ENCODE assay signal across 15 cellular contexts in genomic region chrX:38232287-38232686, GRCh38. TPM values are rescaled to one million over a fixed set of nuclear protein-coding genes. Genes with fewer than 3 reads are reported as not detected.
DNase-seq lines count a peak whose midpoint lies in the region; ATAC-seq, FAIRE-seq and TF ChIP-seq lines count a peak whose summit lies in the region.
"Had no signal": no experiment of that assay in that cellular context is flagged by ENCODE, and none has a peak within 500 bp of the region (broad histone marks: within the 10 kb centered on the region; RNA-seq: fewer than 3 reads in every experiment).

No MANE protein-coding gene starts in this region.

- H3K9me2 ChIP-seq in SK-N-SH (no peaks in the 10 kb centered on the region), hepatocyte (replicated peaks; ENCODE audit: insufficient read depth) (no peaks in the 10 kb centered on the region)

- H3K27me3 ChIP-seq in SK-N-SH (ENCODE audit: insufficient read depth): no peaks in the 10 kb centered on the region
- H3K27me3 ChIP-seq in bronchial epithelial cell (ENCODE audit: control insufficient read depth, insufficient read depth, low read length): no peaks in the 10 kb centered on the region
- H3K27me3 ChIP-seq in hepatocyte: no peaks in the 10 kb centered on the region
- H3K27me3 ChIP-seq in right lobe of liver: no peaks in the 10 kb centered on the region

- ATAC-seq in SK-N-SH treated with all-trans-retinoic acid at 6 μM for 48 hours (no peak), right lobe of liver (no peak)
- ATAC-seq: HCT116 had no signal

- FAIRE-seq in bronchial epithelial cell (lab: Jason Lieb, UNC): no peak
- FAIRE-seq: G401.6 had no signal

- WGBS in SK-N-SH (ENCODE audit: low lambda C conversion rate): 36% methylated on average over 2 of the region's 2 CpGs
- 55% methylated on average over 2 of the region's 2 CpGs for WGBS in hepatocyte (ENCODE audit: low lambda C conversion rate, missing lambda C conversion rate)
- 23% methylated on average over 2 of the region's 2 CpGs for WGBS in right lobe of liver (ENCODE audit: insufficient coverage, low coverage, low lambda C conversion rate, missing lambda C conversion rate)

- no peak overlapping the region for H2AFZ ChIP-seq in SK-N-SH (ENCODE audit: low read depth)
- no peak overlapping the region for H2AFZ ChIP-seq in hepatocyte

- POLR2A ChIA-PET in SK-N-SH (lab: Yijun Ruan, JAX): no interaction called here

- H3K9ac ChIP-seq in SK-N-SH: no peak overlapping the region

- H3K27ac ChIP-seq in SK-N-SH (ENCODE audit: low read depth in 2 of 2, low read length in 1 of 2): no peak overlapping the region
- peak overlapping the region; percentile 34 for H3K27ac ChIP-seq in hepatocyte
- no peak overlapping the region for H3K27ac ChIP-seq in right lobe of liver
- H3K27ac ChIP-seq: 22Rv1 had no signal

- DNase-seq in SK-N-SH: no peak
- peak; percentile 63 for DNase-seq in bronchial epithelial cell (ENCODE audit: low read depth)
- DNase-seq in hepatocyte (ENCODE audit: low spot score): no peak
- DNase-seq in stromal cell of bone marrow (ENCODE audit: low read depth): peak; percentile 74
- no peak for DNase-seq in HPDE6-E6E7 (ENCODE audit: extremely low spot score)
- no peak for DNase-seq in NCI-H2107 treated with DMSO at 0.1 percent for 48 hours (lab: John Stamatoyannopoulos, UW; ENCODE audit: unreplicated experiment)
- DNase-seq in right lobe of liver: no peak
- DNase-seq: activated gamma-delta T cell treated with Interleukin-2 at 50 U/mL for 16 hours, KBM-7, NCI-H1417 treated with DMSO at 0.1 percent for 48 hours, occipital lobe had no signal

- H3K9me3 ChIP-seq in SK-N-SH (no peaks in the 10 kb centered on the region), hepatocyte (ENCODE audit: low read depth) (no peaks in the 10 kb centered on the region), right lobe of liver (no peaks in the 10 kb centered on the region)

- H3K36me3 ChIP-seq in SK-N-SH (replicated peaks in 1 of 2; ENCODE audit: control insufficient read depth in 1 of 2, insufficient read depth in 2 of 2, low read length in 1 of 2) (no peaks in the 10 kb centered on the region), bronchial epithelial cell (ENCODE audit: control insufficient read depth, insufficient read depth, low read length) (no peaks in the 10 kb centered on the region), hepatocyte (replicated peaks; ENCODE audit: insufficient read depth, low read depth) (no peaks in the 10 kb centered on the region), right lobe of liver (no peaks in the 10 kb centered on the region)

- H3K4me2 ChIP-seq in SK-N-SH (no peak overlapping the region), hepatocyte (no peak overlapping the region)

- TF ChIP-seq RAD21 in SK-N-SH (IDR thresholded peaks at IDR 0.05; ENCODE audit: low read length): no peak

- no peak for TF ChIP-seq POLR2A in right lobe of liver (IDR thresholded peaks at IDR 0.05)

- intact Hi-C loops in right lobe of liver (cut with DNase I): no loop called here

- no peak for TF ChIP-seq EP300 in SK-N-SH (IDR thresholded peaks at IDR 0.05; ENCODE audit: borderline replicate concordance in 1 of 2, low read depth in 1 of 2, low read length in 1 of 2)

- no peaks in the 10 kb centered on the region for H3K79me2 ChIP-seq in SK-N-SH (ENCODE audit: insufficient read depth)
- no peaks in the 10 kb centered on the region for H3K79me2 ChIP-seq in hepatocyte

- TF ChIP-seq CTCF in SK-N-SH (IDR thresholded peaks at IDR 0.05): no peak
- no peak for TF ChIP-seq CTCF in bronchial epithelial cell (IDR thresholded peaks at IDR 0.05; ENCODE audit: insufficient read depth, low read length, severe bottlenecking)
- TF ChIP-seq CTCF in hepatocyte (IDR thresholded peaks at IDR 0.05; ENCODE audit: poor library complexity): no peak
- no peak for TF ChIP-seq CTCF in right lobe of liver (IDR thresholded peaks at IDR 0.05)

- H3K4me3 ChIP-seq in SK-N-SH (ENCODE audit: low read depth in 2 of 2, low read length in 1 of 2): no peak overlapping the region
- no peak overlapping the region for H3K4me3 ChIP-seq in bronchial epithelial cell (ENCODE audit: low read depth, low read length)
- H3K4me3 ChIP-seq in hepatocyte: no peak overlapping the region
- H3K4me3 ChIP-seq in right lobe of liver: no peak overlapping the region

- no peaks in the 10 kb centered on the region for H3F3A ChIP-seq in SK-N-SH (replicated peaks; ENCODE audit: insufficient read depth)

- H3K4me1 ChIP-seq in SK-N-SH (ENCODE audit: control insufficient read depth in 1 of 2, insufficient read depth in 2 of 2, low read depth in 1 of 2, low read length in 1 of 2) (no peaks in the 10 kb centered on the region), hepatocyte (ENCODE audit: insufficient read depth) (no peaks in the 10 kb centered on the region), right lobe of liver (peaks cover 0 to 5% (median 0%) of the 10 kb centered on the region in 4 donors)

- CTCF ChIA-PET in SK-N-SH (lab: Yijun Ruan, JAX): interaction anchor here (0.7 to 1.6 kb wide), 3 partner anchors 13 to 66 kb away, joined by 3 to 9 read pairs (median 3); no protein-coding TSS in a partner anchor

- H4K20me1 ChIP-seq in SK-N-SH (ENCODE audit: insufficient read depth) (no peaks in the 10 kb centered on the region), hepatocyte (ENCODE audit: insufficient read depth, poor library complexity, severe bottlenecking) (no peaks in the 10 kb centered on the region)

TF ChIP-seq in SK-N-SH, 30 proteins besides CTCF, POLR2A, EP300 and RAD21:
- TF ChIP-seq TCF12 (IDR thresholded peaks at IDR 0.05) (peak; percentile 6; the same call in 1 of the 2 replicates), NFIC (IDR thresholded peaks at IDR 0.05; ENCODE audit: borderline replicate concordance) (no peak)

TF ChIP-seq in SK-N-SH treated with all-trans-retinoic acid at 6 μM for 48 hours, 23 proteins besides CTCF, POLR2A, EP300 and RAD21 (continues in another document):
- TF ChIP-seq CSRNP3 (CRISPR knock-in tag; IDR thresholded peaks at IDR 0.05): no peak
- no peak for TF ChIP-seq SNAI2 (CRISPR knock-in tag; IDR thresholded peaks at IDR 0.05)
- no peak for TF ChIP-seq ZNF70 (CRISPR knock-in tag; IDR thresholded peaks at IDR 0.05)
- no peak for TF ChIP-seq ZFP30 (CRISPR knock-in tag; IDR thresholded peaks at IDR 0.05)
- TF ChIP-seq POU6F1 (CRISPR knock-in tag; IDR thresholded peaks at IDR 0.05; ENCODE audit: borderline replicate concordance, low read depth): no peak
- no peak for TF ChIP-seq CSDC2 (CRISPR knock-in tag; IDR thresholded peaks at IDR 0.05)
- no peak for TF ChIP-seq TSHZ2 (CRISPR knock-in tag; IDR thresholded peaks at IDR 0.05)
- TF ChIP-seq RARB (CRISPR knock-in tag; IDR thresholded peaks at IDR 0.05): no peak
- TF ChIP-seq ZC3H10 (CRISPR knock-in tag; IDR thresholded peaks at IDR 0.05): no peak

RNA-seq across cellular contexts. Expression of gene SRPX, which starts 11.6 kb away (rescaled TPM):
- polyA plus RNA-seq in SK-N-SH (2012; rRNA removed) (85.5 and 124 TPM in 2 replicates), hepatocyte (172 and 189 TPM in 2 replicates)
- polyA plus RNA-seq in SK-N-SH (2012; cell fraction: cytosol; rRNA removed): 105 and 136 TPM in 2 replicates
- polyA plus RNA-seq in SK-N-SH (2012; cell fraction: nucleus; rRNA removed): 55.7 and 81.8 TPM in 2 replicates
- total RNA-seq in bronchial epithelial cell (2.4 and 3.7 TPM in 2 replicates), hepatocyte (82.4 and 101 TPM in 2 replicates), right lobe of liver (10 to 100 TPM in 3 of 6 experiments, 1 to 10 TPM in 3; 6.5 to 15.3 (median 10.5) TPM)

Comparison
In these comparisons a context has a peak if more than half of its experiments do, and no peak if none do; other contexts are left out.
1. DNase-seq: peak in bronchial epithelial cell (single experiment) and stromal cell of bone marrow (single experiment); none in SK-N-SH (single experiment), hepatocyte (single experiment), HPDE6-E6E7 (single experiment), NCI-H2107 treated with DMSO at 0.1 percent for 48 hours (single experiment) and right lobe of liver (0 of 3).